8 cellular contexts compared by ENCODE assay signal in genomic region chr3:130893240-130894129, GRCh38.
DNase-seq lines count a peak whose midpoint lies in the region; ATAC-seq and TF ChIP-seq lines count a peak whose summit lies in the region.

TSS of gene ATP2C1 (plus strand) at chr3:130894084. CDS start at chr3:130894770, 686 bp downstream.

- peak; percentile 94 for DNase-seq in AG10803 (ENCODE audit: low read depth)
- DNase-seq in NCI-H446 (lab: John Stamatoyannopoulos, UW) = peak; percentile 93 to 97
- DNase-seq in cerebellar cortex (ENCODE audit: low spot score) = peak; percentile 94
- peak; percentile 98 for DNase-seq in islet precursor cell
- DNase-seq in stimulated activated CD4-positive, alpha-beta T cell treated with anti-CD3 and anti-CD28 coated beads, Interleukin-12 subunit alpha, Interleukin-12 subunit beta, amount 100 ng/mL, for 48 hours (ENCODE audit: low read depth in 2 of 3, low spot score in 1 of 3) = peak; percentile 80 to 88 (median 83)

- peak; percentile 94 for ATAC-seq in GM19035 (IDR thresholded peaks at IDR 0.05; ENCODE audit: unreplicated experiment)
- peak; percentile 92 for ATAC-seq in HG03354 (IDR thresholded peaks at IDR 0.05; ENCODE audit: poor library complexity, severe bottlenecking, unreplicated experiment)
- peak; percentile 88 to 90 for ATAC-seq in activated CD4-positive, CD25-positive, alpha-beta regulatory T cell treated with anti-CD3 and anti-CD28 coated beads, Interleukin-2, amount 50 U/mL, for 24 hours

- 0 out of 2 replicates have a peak, but pooled peaks have one; percentile 2 for TF ChIP-seq CTCF in AG10803 (conservative IDR thresholded peaks at IDR 0.05; ENCODE audit: low read length)

- peak within 1 kb of the TSS; percentile 93 for H3K4me3 ChIP-seq in AG10803 (ENCODE audit: low read length)

Comparison
In these comparisons a context has a peak if more than half of its experiments do, and no peak if none do; other contexts are left out.
1. Peak in every context shown above with its lines: DNase-seq, ATAC-seq and H3K4me3 ChIP-seq.